ENCODE assay signal across 1 cellular context in genomic region chr11:68436985-68437926, GRCh38.
TF ChIP-seq lines count a peak whose summit lies in the region.

No MANE protein-coding gene starts in this region.

TF ChIP-seq in K562, 482 proteins besides CTCF, POLR2A, EP300 and RAD21 (continued from another document and continues in another):
- TF ChIP-seq MBD2 (IDR thresholded peaks at IDR 0.05; ENCODE audit: borderline replicate concordance, low read depth) (0 out of 2 replicates have a peak, but pooled peaks have one; percentile 41), CUX1 (CRISPR knock-in tag; IDR thresholded peaks at IDR 0.05) (no peak), FOXP4 (CRISPR knock-in tag; IDR thresholded peaks at IDR 0.05; ENCODE audit: borderline replicate concordance) (peak; percentile 85; the same call in 1 of the 2 replicates), ZNF224 (CRISPR knock-in tag; IDR thresholded peaks at IDR 0.05) (0 out of 2 replicates have a peak, but pooled peaks have one; percentile 17), TRIM24 (IDR thresholded peaks at IDR 0.05) (no peak), MYC (IDR thresholded peaks at IDR 0.05; ENCODE audit: low read depth, low read length) (no peak), MYC (CRISPR knock-in tag; IDR thresholded peaks at IDR 0.05; ENCODE audit: borderline replicate concordance, low read depth) (no peak), KLF1 (tag; IDR thresholded peaks at IDR 0.05) (no peak), ATF7 (IDR thresholded peaks at IDR 0.05) (0 out of 2 replicates have a peak, but pooled peaks have one; percentile 47), ZNF445 (CRISPR knock-in tag; IDR thresholded peaks at IDR 0.05; ENCODE audit: low read depth) (no peak), TFAM (CRISPR knock-in tag; conservative IDR thresholded peaks at IDR 0.05) (no peak), MTF1 (CRISPR knock-in tag; IDR thresholded peaks at IDR 0.05; ENCODE audit: borderline replicate concordance) (no peak), XRCC3 (IDR thresholded peaks at IDR 0.05) (no peak), ZNF436 (CRISPR knock-in tag; IDR thresholded peaks at IDR 0.05) (no peak), ZNF717 (CRISPR knock-in tag; IDR thresholded peaks at IDR 0.05) (no peak), MTA3 (IDR thresholded peaks at IDR 0.05; ENCODE audit: borderline replicate concordance) (no peak), CREM (IDR thresholded peaks at IDR 0.05; ENCODE audit: low read depth) (peak; percentile 31; the same call in 1 of the 2 replicates), SMARCC2 (IDR thresholded peaks at IDR 0.05; ENCODE audit: low read depth) (0 out of 2 replicates have a peak, but pooled peaks have one; percentile 31), JUN (IDR thresholded peaks at IDR 0.05; ENCODE audit: borderline replicate concordance, low read depth, low read length) (peak; percentile 23; the same call in 1 of the 2 replicates), JUN (CRISPR knock-in tag; IDR thresholded peaks at IDR 0.05; ENCODE audit: borderline replicate concordance) (no peak), MAFF (IDR thresholded peaks at IDR 0.05; ENCODE audit: low read length) (no peak), GATA2 (CRISPR knock-in tag; IDR thresholded peaks at IDR 0.05) (no peak), E2F3 (CRISPR knock-in tag; IDR thresholded peaks at IDR 0.05) (no peak), ZNF232 (CRISPR knock-in tag; IDR thresholded peaks at IDR 0.05) (no peak), XRCC4 (IDR thresholded peaks at IDR 0.05; ENCODE audit: extremely low read depth, insufficient read depth, insufficient read length) (no peak), TAF7 (tag; IDR thresholded peaks at IDR 0.05) (no peak), NR3C1 (CRISPR knock-in tag; IDR thresholded peaks at IDR 0.05) (no peak), HDAC2 (IDR thresholded peaks at IDR 0.05) (no peak), TGIF2 (CRISPR knock-in tag; IDR thresholded peaks at IDR 0.05) (no peak), KLF13 (tag; IDR thresholded peaks at IDR 0.05; ENCODE audit: borderline replicate concordance, low read depth) (no peak), ZBTB1 (CRISPR knock-in tag; IDR thresholded peaks at IDR 0.05; ENCODE audit: borderline replicate concordance, low read depth) (peak; percentile 63; the same call in 1 of the 2 replicates), ARID3B (CRISPR knock-in tag; IDR thresholded peaks at IDR 0.05; ENCODE audit: borderline replicate concordance) (no peak), ARID2 (IDR thresholded peaks at IDR 0.05) (no peak), ARNT (IDR thresholded peaks at IDR 0.05) (no peak)
- TF ChIP-seq, protein P1, sequence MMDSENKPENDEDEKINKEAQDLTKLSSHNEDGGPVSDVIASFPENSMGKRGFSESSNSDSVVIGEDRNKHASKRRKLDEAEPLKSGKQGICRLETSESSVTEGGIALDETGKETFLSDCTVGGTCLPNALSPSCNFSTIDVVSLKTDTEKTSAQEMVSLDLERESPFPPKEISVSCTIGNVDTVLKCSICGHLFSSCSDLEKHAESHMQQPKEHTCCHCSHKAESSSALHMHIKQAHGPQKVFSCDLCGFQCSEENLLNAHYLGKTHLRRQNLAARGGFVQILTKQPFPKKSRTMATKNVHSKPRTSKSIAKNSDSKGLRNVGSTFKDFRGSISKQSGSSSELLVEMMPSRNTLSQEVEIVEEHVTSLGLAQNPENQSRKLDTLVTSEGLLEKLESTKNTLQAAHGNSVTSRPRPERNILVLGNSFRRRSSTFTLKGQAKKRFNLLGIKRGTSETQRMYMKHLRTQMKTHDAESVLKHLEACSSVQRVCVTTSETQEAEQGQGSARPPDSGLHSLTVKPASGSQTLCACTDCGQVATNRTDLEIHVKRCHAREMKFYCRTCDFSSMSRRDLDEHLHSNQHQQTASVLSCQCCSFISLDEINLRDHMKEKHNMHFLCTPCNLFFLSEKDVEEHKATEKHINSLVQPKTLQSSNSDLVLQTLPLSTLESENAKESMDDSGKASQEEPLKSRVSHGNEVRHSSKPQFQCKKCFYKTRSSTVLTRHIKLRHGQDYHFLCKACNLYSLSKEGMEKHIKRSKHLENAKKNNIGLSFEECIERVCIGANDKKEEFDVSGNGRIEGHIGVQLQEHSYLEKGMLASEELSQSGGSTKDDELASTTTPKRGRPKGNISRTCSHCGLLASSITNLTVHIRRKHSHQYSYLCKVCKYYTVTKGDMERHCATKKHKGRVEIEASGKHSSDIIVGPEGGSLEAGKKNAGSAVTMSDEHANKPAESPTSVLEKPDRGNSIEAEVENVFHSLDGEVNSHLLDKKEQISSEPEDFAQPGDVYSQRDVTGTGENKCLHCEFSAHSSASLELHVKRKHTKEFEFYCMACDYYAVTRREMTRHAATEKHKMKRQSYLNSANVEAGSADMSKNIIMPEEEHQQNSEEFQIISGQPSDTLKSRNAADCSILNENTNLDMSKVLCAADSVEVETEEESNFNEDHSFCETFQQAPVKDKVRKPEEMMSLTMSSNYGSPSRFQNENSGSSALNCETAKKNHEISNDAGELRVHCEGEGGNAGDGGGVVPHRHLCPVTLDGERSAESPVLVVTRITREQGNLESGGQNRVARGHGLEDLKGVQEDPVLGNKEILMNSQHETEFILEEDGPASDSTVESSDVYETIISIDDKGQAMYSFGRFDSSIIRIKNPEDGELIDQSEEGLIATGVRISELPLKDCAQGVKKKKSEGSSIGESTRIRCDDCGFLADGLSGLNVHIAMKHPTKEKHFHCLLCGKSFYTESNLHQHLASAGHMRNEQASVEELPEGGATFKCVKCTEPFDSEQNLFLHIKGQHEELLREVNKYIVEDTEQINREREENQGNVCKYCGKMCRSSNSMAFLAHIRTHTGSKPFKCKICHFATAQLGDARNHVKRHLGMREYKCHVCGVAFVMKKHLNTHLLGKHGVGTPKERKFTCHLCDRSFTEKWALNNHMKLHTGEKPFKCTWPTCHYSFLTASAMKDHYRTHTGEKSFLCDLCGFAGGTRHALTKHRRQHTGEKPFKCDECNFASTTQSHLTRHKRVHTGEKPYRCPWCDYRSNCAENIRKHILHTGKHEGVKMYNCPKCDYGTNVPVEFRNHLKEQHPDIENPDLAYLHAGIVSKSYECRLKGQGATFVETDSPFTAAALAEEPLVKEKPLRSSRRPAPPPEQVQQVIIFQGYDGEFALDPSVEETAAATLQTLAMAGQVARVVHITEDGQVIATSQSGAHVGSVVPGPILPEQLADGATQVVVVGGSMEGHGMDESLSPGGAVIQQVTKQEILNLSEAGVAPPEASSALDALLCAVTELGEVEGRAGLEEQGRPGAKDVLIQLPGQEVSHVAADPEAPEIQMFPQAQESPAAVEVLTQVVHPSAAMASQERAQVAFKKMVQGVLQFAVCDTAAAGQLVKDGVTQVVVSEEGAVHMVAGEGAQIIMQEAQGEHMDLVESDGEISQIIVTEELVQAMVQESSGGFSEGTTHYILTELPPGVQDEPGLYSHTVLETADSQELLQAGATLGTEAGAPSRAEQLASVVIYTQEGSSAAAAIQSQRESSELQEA (IDR thresholded peaks at IDR 0.05; ENCODE audit: low read depth) = no peak
- TF ChIP-seq, protein P2, sequence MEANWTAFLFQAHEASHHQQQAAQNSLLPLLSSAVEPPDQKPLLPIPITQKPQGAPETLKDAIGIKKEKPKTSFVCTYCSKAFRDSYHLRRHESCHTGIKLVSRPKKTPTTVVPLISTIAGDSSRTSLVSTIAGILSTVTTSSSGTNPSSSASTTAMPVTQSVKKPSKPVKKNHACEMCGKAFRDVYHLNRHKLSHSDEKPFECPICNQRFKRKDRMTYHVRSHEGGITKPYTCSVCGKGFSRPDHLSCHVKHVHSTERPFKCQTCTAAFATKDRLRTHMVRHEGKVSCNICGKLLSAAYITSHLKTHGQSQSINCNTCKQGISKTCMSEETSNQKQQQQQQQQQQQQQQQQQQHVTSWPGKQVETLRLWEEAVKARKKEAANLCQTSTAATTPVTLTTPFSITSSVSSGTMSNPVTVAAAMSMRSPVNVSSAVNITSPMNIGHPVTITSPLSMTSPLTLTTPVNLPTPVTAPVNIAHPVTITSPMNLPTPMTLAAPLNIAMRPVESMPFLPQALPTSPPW (CRISPR knock-in tag; IDR thresholded peaks at IDR 0.05) = peak; percentile 45; the same call in 1 of the 2 replicates
- TF ChIP-seq, protein P3, sequence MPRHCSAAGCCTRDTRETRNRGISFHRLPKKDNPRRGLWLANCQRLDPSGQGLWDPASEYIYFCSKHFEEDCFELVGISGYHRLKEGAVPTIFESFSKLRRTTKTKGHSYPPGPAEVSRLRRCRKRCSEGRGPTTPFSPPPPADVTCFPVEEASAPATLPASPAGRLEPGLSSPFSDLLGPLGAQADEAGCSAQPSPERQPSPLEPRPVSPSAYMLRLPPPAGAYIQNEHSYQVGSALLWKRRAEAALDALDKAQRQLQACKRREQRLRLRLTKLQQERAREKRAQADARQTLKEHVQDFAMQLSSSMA (CRISPR knock-in tag; IDR thresholded peaks at IDR 0.05) = no peak
- TF ChIP-seq, protein P4, sequence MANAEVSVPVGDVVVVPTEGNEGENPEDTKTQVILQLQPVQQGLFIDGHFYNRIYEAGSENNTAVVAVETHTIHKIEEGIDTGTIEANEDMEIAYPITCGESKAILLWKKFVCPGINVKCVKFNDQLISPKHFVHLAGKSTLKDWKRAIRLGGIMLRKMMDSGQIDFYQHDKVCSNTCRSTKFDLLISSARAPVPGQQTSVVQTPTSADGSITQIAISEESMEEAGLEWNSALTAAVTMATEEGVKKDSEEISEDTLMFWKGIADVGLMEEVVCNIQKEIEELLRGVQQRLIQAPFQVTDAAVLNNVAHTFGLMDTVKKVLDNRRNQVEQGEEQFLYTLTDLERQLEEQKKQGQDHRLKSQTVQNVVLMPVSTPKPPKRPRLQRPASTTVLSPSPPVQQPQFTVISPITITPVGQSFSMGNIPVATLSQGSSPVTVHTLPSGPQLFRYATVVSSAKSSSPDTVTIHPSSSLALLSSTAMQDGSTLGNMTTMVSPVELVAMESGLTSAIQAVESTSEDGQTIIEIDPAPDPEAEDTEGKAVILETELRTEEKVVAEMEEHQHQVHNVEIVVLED (CRISPR knock-in tag; IDR thresholded peaks at IDR 0.05) = no peak
- TF ChIP-seq, protein P5, sequence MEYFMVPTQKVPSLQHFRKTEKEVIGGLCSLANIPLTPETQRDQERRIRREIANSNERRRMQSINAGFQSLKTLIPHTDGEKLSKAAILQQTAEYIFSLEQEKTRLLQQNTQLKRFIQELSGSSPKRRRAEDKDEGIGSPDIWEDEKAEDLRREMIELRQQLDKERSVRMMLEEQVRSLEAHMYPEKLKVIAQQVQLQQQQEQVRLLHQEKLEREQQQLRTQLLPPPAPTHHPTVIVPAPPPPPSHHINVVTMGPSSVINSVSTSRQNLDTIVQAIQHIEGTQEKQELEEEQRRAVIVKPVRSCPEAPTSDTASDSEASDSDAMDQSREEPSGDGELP (CRISPR knock-in tag; IDR thresholded peaks at IDR 0.05; ENCODE audit: borderline replicate concordance) = peak; percentile 94
